ENCODE assay signal across 8 cellular contexts in the genomic region with DNA sequence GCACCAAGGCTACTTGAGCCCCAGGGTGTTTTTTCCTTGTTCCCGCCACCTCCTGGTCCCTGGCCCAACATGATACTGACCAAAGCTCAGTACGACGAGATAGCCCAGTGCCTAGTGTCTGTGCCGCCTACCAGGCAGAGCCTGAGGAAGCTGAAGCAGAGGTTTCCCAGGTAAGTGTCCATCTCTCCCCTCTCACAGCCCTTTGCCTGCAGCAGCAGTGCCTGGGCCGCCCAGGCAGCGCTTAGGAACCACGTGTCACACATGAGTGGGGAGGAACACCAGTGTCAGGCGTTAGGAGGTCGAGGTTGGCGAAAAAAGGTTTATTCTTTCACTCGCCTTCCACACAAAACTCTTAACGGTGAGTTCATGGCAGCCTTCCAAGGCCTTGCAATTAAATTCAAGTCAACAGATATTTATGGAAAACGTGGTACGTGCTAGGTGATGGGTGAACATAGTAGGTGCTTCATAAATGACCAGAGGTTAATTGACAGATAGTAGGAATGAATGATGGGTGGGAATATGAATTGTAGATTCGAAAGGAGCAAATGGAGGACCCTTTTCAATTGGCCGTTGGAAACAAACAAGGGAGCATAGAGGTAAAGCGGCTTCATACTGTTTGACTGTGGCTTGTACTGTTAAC. TPM values are rescaled to one million over a fixed set of nuclear protein-coding genes. Genes with fewer than 3 reads are reported as not detected.
DNase-seq lines count a peak whose midpoint lies in the region; ATAC-seq and TF ChIP-seq lines count a peak whose summit lies in the region.

No MANE protein-coding gene starts in this region.

- intact Hi-C loops in posterior vena cava (cut with DNase I) = loop anchor here in 1 of 2 donors (10.0 kb wide), 1 partner anchor 1275 kb away; no protein-coding TSS in a partner anchor

- ATAC-seq in GM21717 (IDR thresholded peaks at IDR 0.05; ENCODE audit: unreplicated experiment) = peak; percentile 41
- no peak for ATAC-seq in activated naive CD8-positive, alpha-beta T cell treated with anti-CD3 and anti-CD28 coated beads, Interleukin-2, amount 10 ng/mL, durations not matched to agents 7 days and 5 days (ENCODE audit: low read depth)

- H3K27me3 Mint-ChIP-seq in activated naive CD8-positive, alpha-beta T cell treated with anti-CD3 and anti-CD28 coated beads, Interleukin-2, amount 10 ng/mL, durations not matched to agents 7 days and 5 days = peaks cover 5% of the 10 kb centered on the region

- DNase-seq in MG63 = peak; percentile 44
- DNase-seq in activated naive CD8-positive, alpha-beta T cell treated with anti-CD3 and anti-CD28 coated beads, Interleukin-2, amount 10 ng/mL, durations not matched to agents 7 days and 5 days = no peak
- no peak for DNase-seq in iPS DF 6.9 (ENCODE audit: low read depth, low spot score)
- no peak for DNase-seq in posterior vena cava (ENCODE audit: low spot score)
- no peak for DNase-seq in LoVo (ENCODE audit: low spot score)

- H3K27ac Mint-ChIP-seq in activated naive CD8-positive, alpha-beta T cell treated with anti-CD3 and anti-CD28 coated beads, Interleukin-2, amount 10 ng/mL, durations not matched to agents 7 days and 5 days = peak overlapping the region; percentile 90

- no peak for TF ChIP-seq CTCF in GM12875 (IDR thresholded peaks at IDR 0.05; ENCODE audit: borderline replicate concordance, insufficient read depth, low read depth, low read length)

- H3K36me3 ChIP-seq in MG63 (no peaks in the 10 kb centered on the region), iPS DF 6.9 (ENCODE audit: control insufficient read depth, insufficient read depth, low read length) (no peaks in the 10 kb centered on the region)

- H3K4me1 Mint-ChIP-seq in activated naive CD8-positive, alpha-beta T cell treated with anti-CD3 and anti-CD28 coated beads, Interleukin-2, amount 10 ng/mL, durations not matched to agents 7 days and 5 days = peaks cover 17% of the 10 kb centered on the region

- H3K4me3 ChIP-seq in GM12875 (ENCODE audit: low read depth, low read length) (peak overlapping the region; percentile 67), MG63 (peak overlapping the region; percentile 54), iPS DF 6.9 (ENCODE audit: low read length) (peak overlapping the region; percentile 76; the same call in 1 of the 2 replicates), skin epidermis (peak overlapping the region; percentile 41 to 73 (median 62))

- H3K9me3 ChIP-seq in MG63 (peaks cover 2% of the 10 kb centered on the region; the same call in 1 of the 2 replicates), iPS DF 6.9 (ENCODE audit: control insufficient read depth, insufficient read depth, low read length) (no peaks in the 10 kb centered on the region)

- H3K27me3 ChIP-seq in MG63 = no peaks in the 10 kb centered on the region
- no peaks in the 10 kb centered on the region for H3K27me3 ChIP-seq in iPS DF 6.9 (ENCODE audit: control insufficient read depth, insufficient read depth, low read length)

- WGBS in iPS DF 6.9 (ENCODE audit: insufficient coverage, insufficient read length) = no CpG with 5 or more reads among the region's 17 CpGs

- peaks cover 7% of the 10 kb centered on the region for H3K36me3 Mint-ChIP-seq in activated naive CD8-positive, alpha-beta T cell treated with anti-CD3 and anti-CD28 coated beads, Interleukin-2, amount 10 ng/mL, durations not matched to agents 7 days and 5 days

- POLR2A ChIA-PET in activated naive CD8-positive, alpha-beta T cell treated with anti-CD3 and anti-CD28 coated beads, Interleukin-2, amount 10 ng/mL, durations not matched to agents 7 days and 5 days (lab: Charles Lee) = interaction anchor here (0.7 kb wide), 1 partner anchor 11 kb away, joined by 3 read pairs; no protein-coding TSS in a partner anchor

- H3K4me3 Mint-ChIP-seq in activated naive CD8-positive, alpha-beta T cell treated with anti-CD3 and anti-CD28 coated beads, Interleukin-2, amount 10 ng/mL, durations not matched to agents 7 days and 5 days = peak overlapping the region; percentile 88

- H3K9me3 Mint-ChIP-seq in activated naive CD8-positive, alpha-beta T cell treated with anti-CD3 and anti-CD28 coated beads, Interleukin-2, amount 10 ng/mL, durations not matched to agents 7 days and 5 days = no peaks in the 10 kb centered on the region

- H3K4me1 ChIP-seq in iPS DF 6.9 (ENCODE audit: control insufficient read depth, insufficient read depth, low read length) = no peaks in the 10 kb centered on the region

- H3K27ac ChIP-seq in iPS DF 6.9 (ENCODE audit: low read length) (no peak overlapping the region), skin epidermis (peak overlapping the region in 20 of 21 experiments; percentile 77 to 95 (median 90))

RNA-seq across cellular contexts. Expression of gene CDIN1, which starts 0.5 kb away (rescaled TPM):
- 4.3 and 13.6 TPM in 2 replicates for total RNA-seq in MG63 (2014; rRNA removed; shearing (Covaris generic); ENCODE audit: low replicate concordance)
- total RNA-seq in activated naive CD8-positive, alpha-beta T cell treated with anti-CD3 and anti-CD28 coated beads, Interleukin-2, amount 10 ng/mL, durations not matched to agents 7 days and 5 days = 10 to 100 TPM in 1 of 2 experiments, 1 to 10 TPM in 1; 9.5 to 15.0 TPM
- total RNA-seq in posterior vena cava = 10 to 100 TPM; 19.0 to 21.2 TPM
